In the genomic region with DNA sequence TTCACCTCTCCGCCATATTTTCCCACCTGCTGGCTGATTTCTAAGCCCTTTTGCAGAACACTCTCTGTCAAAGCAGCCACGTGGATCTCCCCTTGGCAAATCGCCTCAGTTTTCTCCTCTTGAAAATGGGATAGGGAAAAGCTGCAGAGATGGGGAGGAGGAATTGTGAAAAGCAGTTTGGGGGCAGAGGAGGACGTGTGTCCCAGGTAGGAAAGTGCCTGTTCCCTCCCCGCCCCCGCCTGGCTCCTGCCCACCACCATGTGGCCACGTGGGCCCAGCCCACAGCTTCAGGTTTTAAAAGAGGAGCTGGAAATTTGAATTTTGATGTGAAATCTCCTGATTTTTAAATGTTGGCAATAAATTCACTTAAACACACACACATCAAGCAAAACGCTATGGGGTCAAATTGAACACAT, we compare ENCODE assay signal across 11 cellular contexts. TPM values are rescaled to one million over a fixed set of nuclear protein-coding genes. Genes with fewer than 3 reads are reported as not detected.
DNase-seq lines count a peak whose midpoint lies in the region; ATAC-seq and TF ChIP-seq lines count a peak whose summit lies in the region.
"Had no signal": no experiment of that assay in that cellular context is flagged by ENCODE, and none has a peak within 500 bp of the region (broad histone marks: within the 10 kb centered on the region; RNA-seq: fewer than 3 reads in every experiment).

No MANE protein-coding gene starts in this region.

- BruUV-seq in PC-3 (replicated peaks; lab: Mats Ljungman, UMichigan), result no TSS peak

- H3K9ac ChIP-seq in PC-3 (ENCODE audit: low read length) (peak overlapping the region; percentile 7; the same call in 1 of the 2 replicates), endodermal cell (ENCODE audit: extremely low read depth, low read length, poor library complexity, severe bottlenecking) (no peak overlapping the region)

- H3K4me3 Mint-ChIP-seq in CD14-positive monocyte, result peak overlapping the region in 1 of 2 donors; percentile 30
- no peak overlapping the region for H3K4me3 Mint-ChIP-seq in endodermal cell
- H3K4me3 Mint-ChIP-seq: B cell, WTC11 had no signal

- H3K27ac Mint-ChIP-seq in CD14-positive monocyte (peak overlapping the region in 6 of 7 donors; percentile 68 to 89 (median 80)), endodermal cell (no peak overlapping the region)
- H3K27ac Mint-ChIP-seq: activated T-helper 2 cell treated with anti-CD3 and anti-CD28 coated beads, Interferon-gamma antibody, Interleukin-2, Interleukin-4, amounts not matched to agents 10 μg/mL and 5 μg/mL and 100 μg/mL, durations not matched to agents 14 hours and 24 hours and 36 hours; B cell; WTC11 had no signal

- intact Hi-C loops in CD14-positive monocyte (cut with micrococcal nuclease), result loop anchor here (2.0 to 5.0 kb wide), 3 partner anchors 274 to 394 kb away; no protein-coding TSS in a partner anchor
- intact Hi-C loops in PC-3 (cut with micrococcal nuclease), result loop anchor here (1.0 to 2.0 kb wide), 4 partner anchors 194 to 389 kb away; no protein-coding TSS in a partner anchor

- H2AFZ ChIP-seq in PC-3 (ENCODE audit: low read length), result no peak overlapping the region; the same call in 1 of the 2 replicates

- peak; percentile 35 for DNase-seq in CD14-positive monocyte (ENCODE audit: low spot score)
- DNase-seq in PC-3, result peak; percentile 35
- peak; percentile 53 for DNase-seq in endodermal cell
- peak; percentile 65 for DNase-seq in putamen (ENCODE audit: low spot score)
- DNase-seq in NCI-H226, result no peak
- no peak for DNase-seq in activated effector memory CD4-positive, alpha-beta T cell treated with Interleukin-2 at 50 U/mL for 16 hours
- DNase-seq in NOMO-1 (lab: John Stamatoyannopoulos, UW; ENCODE audit: unreplicated experiment in 2 of 2), result no peak

- H3K4me3 ChIP-seq in PC-3 (ENCODE audit: low read length) (no peak overlapping the region), endodermal cell (ENCODE audit: low read length) (no peak overlapping the region)

- no peaks in the 10 kb centered on the region for H4K20me1 ChIP-seq in PC-3 (ENCODE audit: low read length)

- H3K27me3 ChIP-seq in PC-3 (ENCODE audit: low read length), result no peaks in the 10 kb centered on the region
- H3K27me3 ChIP-seq in endodermal cell (ENCODE audit: control insufficient read depth, insufficient read depth, low read length, poor library complexity, severe bottlenecking), result no peaks in the 10 kb centered on the region

- H3K36me3 ChIP-seq in PC-3 (ENCODE audit: low read depth, low read length), result no peaks in the 10 kb centered on the region
- no peaks in the 10 kb centered on the region for H3K36me3 ChIP-seq in endodermal cell (ENCODE audit: control insufficient read depth, insufficient read depth, low read length)

- H3K4me1 ChIP-seq in PC-3 (ENCODE audit: insufficient read depth, low read length), result peaks cover 12% of the 10 kb centered on the region
- no peaks in the 10 kb centered on the region for H3K4me1 ChIP-seq in endodermal cell (ENCODE audit: control insufficient read depth, insufficient read depth, low read length)

- no peaks in the 10 kb centered on the region for H3K9me2 ChIP-seq in PC-3 (replicated peaks; ENCODE audit: low read length)

- H3K4me1 Mint-ChIP-seq in CD14-positive monocyte, result peaks cover 51% of the 10 kb centered on the region
- H3K4me1 Mint-ChIP-seq in endodermal cell, result no peaks in the 10 kb centered on the region

- POLR2A ChIA-PET in PC-3 (lab: Charles Lee; ENCODE audit: unreplicated experiment), result no interaction called here

- no peaks in the 10 kb centered on the region for H3K36me3 Mint-ChIP-seq in CD14-positive monocyte
- H3K36me3 Mint-ChIP-seq in endodermal cell (ENCODE audit: low read depth), result no peaks in the 10 kb centered on the region
- H3K36me3 Mint-ChIP-seq: WTC11 had no signal

- TF ChIP-seq CTCF in CD14-positive monocyte (IDR thresholded peaks at IDR 0.05) (no peak), PC-3 (conservative IDR thresholded peaks at IDR 0.05; ENCODE audit: low read depth, low read length) (no peak), endodermal cell (conservative IDR thresholded peaks at IDR 0.05) (no peak)

- peaks cover 0 to 2% (median 0%) of the 10 kb centered on the region in 7 donors for H3K9me3 Mint-ChIP-seq in CD14-positive monocyte
- no peaks in the 10 kb centered on the region for H3K9me3 Mint-ChIP-seq in endodermal cell
- H3K9me3 Mint-ChIP-seq: activated T-helper 2 cell treated with anti-CD3 and anti-CD28 coated beads, Interferon-gamma antibody, Interleukin-2, Interleukin-4, amounts not matched to agents 10 μg/mL and 5 μg/mL and 100 μg/mL, durations not matched to agents 14 hours and 24 hours and 36 hours had no signal

- no peak overlapping the region for H3K4me2 ChIP-seq in PC-3 (ENCODE audit: low read length)

- WGBS in endodermal cell (ENCODE audit: insufficient coverage in 1 of 2, insufficient read length in 1 of 2), 2 experiments, result 77 to 78% methylated on average over 3 to 8 of the region's 8 CpGs

- H3K27ac ChIP-seq in PC-3 (ENCODE audit: low read length) (no peak overlapping the region), endodermal cell (ENCODE audit: low read depth, low read length) (no peak overlapping the region)

- CTCF ChIA-PET in PC-3 (lab: Charles Lee), result interaction anchor here (0.6 to 0.9 kb wide), 2 partner anchors 277 to 292 kb away, joined by 3 to 4 read pairs; no protein-coding TSS in a partner anchor

- H3K27me3 Mint-ChIP-seq in CD14-positive monocyte (ENCODE audit: low read depth in 3 of 3) (peaks cover 3 to 6% (median 3%) of the 10 kb centered on the region in 3 donors), endodermal cell (ENCODE audit: insufficient read depth) (peaks cover 16% of the 10 kb centered on the region)

- ATAC-seq in PC-3 (no peak), GM21360 (IDR thresholded peaks at IDR 0.05; ENCODE audit: unreplicated experiment) (no peak)

- H3K79me2 ChIP-seq in PC-3 (ENCODE audit: low read length), result peaks cover 12% of the 10 kb centered on the region

- H3F3A ChIP-seq in PC-3 (ENCODE audit: low read length, unreplicated experiment), result no peaks in the 10 kb centered on the region

- H3K9me3 ChIP-seq in PC-3 (ENCODE audit: low read length) (no peaks in the 10 kb centered on the region), endodermal cell (ENCODE audit: control insufficient read depth, low read length) (no peaks in the 10 kb centered on the region)

RNA-seq across cellular contexts. Expression of gene CEBPB, which starts 3.6 kb away (rescaled TPM):
- 10 to 100 TPM; 52.4 to 80.8 TPM for polyA plus RNA-seq in CD14-positive monocyte
- 103 and 122 TPM in 2 replicates for total RNA-seq in PC-3 (2014; rRNA removed)
- 10 to 100 TPM; 14.9 to 15.1 TPM for total RNA-seq in endodermal cell
- polyA plus RNA-seq in endodermal cell (2013, experiment 1 of 2), result 11.9 TPM
- 8.9 TPM for polyA plus RNA-seq in endodermal cell (2013, experiment 2 of 2)

RNA-seq across cellular contexts. Expression of gene PEDS1, which starts 33.5 kb away (rescaled TPM):
- polyA plus RNA-seq in CD14-positive monocyte, result 10 to 100 TPM; 19.6 to 25.2 TPM
- total RNA-seq in PC-3 (2014; rRNA removed) (53.8 and 59.1 TPM in 2 replicates), endodermal cell (10 to 100 TPM; 28.0 to 30.9 TPM)
- polyA plus RNA-seq in endodermal cell (2013, experiment 1 of 2), result 27.7 TPM
- polyA plus RNA-seq in endodermal cell (2013, experiment 2 of 2), result 22.7 TPM

Comparison
In these comparisons a context has a peak if more than half of its experiments do, and no peak if none do; other contexts are left out.
1. DNase-seq: peak in CD14-positive monocyte (single experiment), PC-3 (single experiment), endodermal cell (single experiment) and putamen (single experiment); none in NCI-H226 (single experiment), activated effector memory CD4-positive, alpha-beta T cell treated with Interleukin-2 at 50 U/mL for 16 hours (single experiment) and NOMO-1 (0 of 2).